ENCODE assay signal across 24 cellular contexts in the genomic region with DNA sequence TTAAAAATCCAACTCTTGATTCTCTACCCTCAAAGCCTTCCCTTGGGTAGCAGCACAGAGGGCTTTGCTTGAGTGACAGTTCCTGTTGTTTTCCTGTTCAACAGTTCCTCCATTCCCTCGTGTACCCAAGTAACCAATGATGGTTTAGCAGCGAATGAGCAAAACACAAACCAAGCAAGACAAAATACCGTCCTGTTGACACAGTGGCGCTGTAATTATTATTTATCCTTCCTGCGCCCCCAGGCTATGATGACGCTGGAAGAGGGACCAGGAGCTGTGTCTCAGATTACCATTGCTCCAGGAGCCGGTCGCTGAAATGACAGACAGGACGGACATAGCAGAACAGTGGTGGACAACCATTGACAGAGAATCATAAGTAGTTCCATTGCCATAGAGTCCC.
DNase-seq lines count a peak whose midpoint lies in the region; ATAC-seq, FAIRE-seq and TF ChIP-seq lines count a peak whose summit lies in the region.
"Had no signal": no experiment of that assay in that cellular context is flagged by ENCODE, and none has a peak within 500 bp of the region (broad histone marks: within the 10 kb centered on the region; RNA-seq: fewer than 3 reads in every experiment).

No MANE protein-coding gene starts in this region.

- peak overlapping the region; percentile 54 for H3K27ac ChIP-seq in C4-2B
- no peak overlapping the region for H3K27ac ChIP-seq in PC-3 (ENCODE audit: low read length)
- H3K27ac ChIP-seq in esophagus muscularis mucosa (replicated peaks in 1 of 4) = no peak overlapping the region
- H3K27ac ChIP-seq: ovary, sigmoid colon, tibial nerve had no signal

- CTCF ChIA-PET in PC-3 (lab: Charles Lee) = no interaction called here

- intact Hi-C loops in PC-3 (cut with micrococcal nuclease) (no loop called here), esophagus muscularis mucosa (cut with DNase I) (no loop called here), Right ventricle myocardium superior (cut with DNase I) (loop anchor here (5.0 to 10.0 kb wide), 2 partner anchors 113 to 155 kb away; a partner anchor contains a TSS)

- H3K36me3 ChIP-seq in PC-3 (ENCODE audit: low read depth, low read length) (no peaks in the 10 kb centered on the region), esophagus muscularis mucosa (no peaks in the 10 kb centered on the region)
- H3K36me3 ChIP-seq: ovary, sigmoid colon, tibial nerve had no signal

- H3K4me1 ChIP-seq in PC-3 (ENCODE audit: insufficient read depth, low read length) (no peaks in the 10 kb centered on the region), esophagus muscularis mucosa (peaks cover 15 to 23% (median 16%) of the 10 kb centered on the region in 4 donors)
- H3K4me1 ChIP-seq: Caco-2 had no signal

- H3K79me2 ChIP-seq in PC-3 (ENCODE audit: low read length) = no peaks in the 10 kb centered on the region

- no peaks in the 10 kb centered on the region for H3F3A ChIP-seq in PC-3 (ENCODE audit: low read length, unreplicated experiment)

- H3K9me3 ChIP-seq in PC-3 (ENCODE audit: low read length) (no peaks in the 10 kb centered on the region), esophagus muscularis mucosa (no peaks in the 10 kb centered on the region)
- H3K9me3 ChIP-seq: Caco-2, ovary, sigmoid colon, tibial nerve had no signal

- TF ChIP-seq CTCF in C4-2B (conservative IDR thresholded peaks at IDR 0.05) (no peak; the same call in 1 of the 2 replicates), PC-3 (conservative IDR thresholded peaks at IDR 0.05; ENCODE audit: low read depth, low read length) (no peak), esophagus muscularis mucosa (IDR thresholded peaks at IDR 0.05) (no peak)

- no peaks in the 10 kb centered on the region for H4K20me1 ChIP-seq in PC-3 (ENCODE audit: low read length)

- H3K9me3 Mint-ChIP-seq in stimulated activated naive CD8-positive, alpha-beta T cell treated with anti-CD3 and anti-CD28 coated beads, Interleukin-15, amount 100 ng/mL, for 72 hours = no peaks in the 10 kb centered on the region
- H3K9me3 Mint-ChIP-seq: memory B cell, naive B cell had no signal

- no peak overlapping the region for H3K27ac Mint-ChIP-seq in stimulated activated naive CD8-positive, alpha-beta T cell treated with anti-CD3 and anti-CD28 coated beads, Interleukin-15, amount 100 ng/mL, for 72 hours
- H3K27ac Mint-ChIP-seq: activated CD8-positive, alpha-beta memory T cell treated with anti-CD3 and anti-CD28 coated beads, Interleukin-2, amount 10 ng/mL, durations not matched to agents 7 days and 5 days; memory B cell had no signal

- TF ChIP-seq EP300 in esophagus muscularis mucosa (IDR thresholded peaks at IDR 0.05) = no peak

- TF ChIP-seq POLR2A in GM12891 (IDR thresholded peaks at IDR 0.05; ENCODE audit: low read depth, low read length) (no peak), esophagus muscularis mucosa (IDR thresholded peaks at IDR 0.05; ENCODE audit: low read depth) (no peak)

- peaks cover 5% of the 10 kb centered on the region for H3K4me1 Mint-ChIP-seq in stimulated activated naive CD8-positive, alpha-beta T cell treated with anti-CD3 and anti-CD28 coated beads, Interleukin-15, amount 100 ng/mL, for 72 hours

- 92% methylated on average over 9 of the region's 9 CpGs for WGBS in esophagus muscularis mucosa

- no peak overlapping the region for H3K4me2 ChIP-seq in PC-3 (ENCODE audit: low read length)

- DNase-seq in GM12891 (ENCODE audit: insufficient read length, low spot score) (no peak), NCI-H2029 treated with DMSO at 0.1 percent for 48 hours (lab: John Stamatoyannopoulos, UW) (peak; percentile 14), PC-3 (peak; percentile 14), esophagus muscularis mucosa (ENCODE audit: extremely low spot score) (no peak), COLO829 (ENCODE audit: low spot score) (no peak), Right ventricle myocardium superior (no peak)
- no peak for DNase-seq in stimulated activated naive CD8-positive, alpha-beta T cell treated with anti-CD3 and anti-CD28 coated beads, Interleukin-15, amount 100 ng/mL, for 72 hours
- DNase-seq: activated CD8-positive, alpha-beta memory T cell treated with anti-CD3 and anti-CD28 coated beads, Interleukin-2, amount 10 ng/mL, durations not matched to agents 7 days and 5 days; GOT3; hippocampal formation; Karpas-422; kidney; naive B cell; ovary; sigmoid colon; stimulated activated naive CD4-positive, alpha-beta T cell treated with Interleukin-2 at 50 U/mL for 16 hours had no signal

- no peak overlapping the region for H3K4me3 Mint-ChIP-seq in stimulated activated naive CD8-positive, alpha-beta T cell treated with anti-CD3 and anti-CD28 coated beads, Interleukin-15, amount 100 ng/mL, for 72 hours
- H3K4me3 Mint-ChIP-seq: activated CD8-positive, alpha-beta memory T cell treated with anti-CD3 and anti-CD28 coated beads, Interleukin-2, amount 10 ng/mL, durations not matched to agents 7 days and 5 days; memory B cell; naive B cell had no signal

- no peak for ATAC-seq in PC-3
- no peak for ATAC-seq in stimulated activated naive CD8-positive, alpha-beta T cell treated with anti-CD3 and anti-CD28 coated beads, Interleukin-15, amount 100 ng/mL, for 72 hours
- ATAC-seq in Right ventricle myocardium superior (ENCODE audit: poor library complexity) = no peak
- ATAC-seq: activated CD8-positive, alpha-beta memory T cell treated with anti-CD3 and anti-CD28 coated beads, Interleukin-2, amount 10 ng/mL, durations not matched to agents 7 days and 5 days; Panc1 had no signal

- POLR2A ChIA-PET in PC-3 (lab: Charles Lee; ENCODE audit: unreplicated experiment) = no interaction called here

- H3K9ac ChIP-seq in PC-3 (ENCODE audit: low read length) = no peak overlapping the region

- H3K27me3 ChIP-seq in PC-3 (ENCODE audit: low read length) (peaks cover 5% of the 10 kb centered on the region; the same call in 1 of the 2 replicates), esophagus muscularis mucosa (no peaks in the 10 kb centered on the region)
- H3K27me3 ChIP-seq: ovary, sigmoid colon, tibial nerve had no signal

- H3K27me3 Mint-ChIP-seq in stimulated activated naive CD8-positive, alpha-beta T cell treated with anti-CD3 and anti-CD28 coated beads, Interleukin-15, amount 100 ng/mL, for 72 hours = peaks cover 12% of the 10 kb centered on the region

- no peaks in the 10 kb centered on the region for H3K9me2 ChIP-seq in PC-3 (replicated peaks; ENCODE audit: low read length)

- H3K4me3 ChIP-seq in PC-3 (ENCODE audit: low read length) (no peak overlapping the region), esophagus muscularis mucosa (no peak overlapping the region)
- H3K4me3 ChIP-seq: ovary, sigmoid colon, tibial nerve had no signal

- no TSS peak for BruUV-seq in PC-3 (replicated peaks; lab: Mats Ljungman, UMichigan)

- H2AFZ ChIP-seq in PC-3 (ENCODE audit: low read length) = no peak overlapping the region

- FAIRE-seq in GM12891 (lab: Jason Lieb, UNC) = peak; percentile 57
- FAIRE-seq: bronchial epithelial cell, endothelial cell of umbilical vein, GM19239, kidney had no signal

TF ChIP-seq in GM12891, 5 proteins besides CTCF, POLR2A, EP300 and RAD21:
- TF ChIP-seq PAX5 (IDR thresholded peaks at IDR 0.05; ENCODE audit: insufficient read depth, low read length, severe bottlenecking) (no peak), POU2F2 (IDR thresholded peaks at IDR 0.05; ENCODE audit: low read depth, low read length) (no peak), SPI1 (IDR thresholded peaks at IDR 0.05; ENCODE audit: low read depth, low read length) (no peak)

Comparison
In these comparisons a context has a peak if more than half of its experiments do, and no peak if none do; other contexts are left out.
1. DNase-seq: peak in NCI-H2029 treated with DMSO at 0.1 percent for 48 hours (single experiment) and PC-3 (single experiment); none in GM12891 (single experiment), stimulated activated naive CD8-positive, alpha-beta T cell treated with anti-CD3 and anti-CD28 coated beads, Interleukin-15, amount 100 ng/mL, for 72 hours (0 of 2), esophagus muscularis mucosa (single experiment), COLO829 (single experiment) and Right ventricle myocardium superior (single experiment).